In genomic region chr15:59157398-59157797, GRCh38 we compare ENCODE assay signal across 30 cellular contexts. TPM values are rescaled to one million over a fixed set of nuclear protein-coding genes. Genes with fewer than 3 reads are reported as not detected.
"Had no signal": no experiment of that assay in that cellular context is flagged by ENCODE, and none has a peak within 500 bp of the region (broad histone marks: within the 10 kb centered on the region; RNA-seq: fewer than 3 reads in every experiment).

No MANE protein-coding gene starts in this region.

- H3K27ac ChIP-seq: ascending aorta, body of pancreas, SJCRH30 had no signal

- H3K36me3 Mint-ChIP-seq: activated naive CD4-positive, alpha-beta T cell treated with anti-CD3 and anti-CD28 coated beads, Interleukin-2, amount 50 U/mL, for 72 hours had no signal

- H3K4me3 Mint-ChIP-seq: activated CD8-positive, alpha-beta T cell treated with anti-CD3 and anti-CD28 coated beads for 36 hours; activated naive CD8-positive, alpha-beta T cell treated with anti-CD3 and anti-CD28 coated beads, Interleukin-2, amount 50 U/mL, for 24 hours; central memory CD8-positive, alpha-beta T cell; T-helper 17 cell had no signal

- H3K27ac Mint-ChIP-seq: activated CD8-positive, alpha-beta T cell treated with anti-CD3 and anti-CD28 coated beads for 36 hours; activated naive CD4-positive, alpha-beta T cell treated with anti-CD3 and anti-CD28 coated beads, Interleukin-2, amount 50 U/mL, for 72 hours; activated naive CD8-positive, alpha-beta T cell treated with anti-CD3 and anti-CD28 coated beads, Interleukin-2, amount 50 U/mL, for 24 hours; T-helper 17 cell had no signal

- DNase-seq: activated CD4-positive, alpha-beta T cell treated with anti-CD3 and anti-CD28 coated beads for 4 hours; activated CD8-positive, alpha-beta memory T cell treated with anti-CD3 and anti-CD28 coated beads, Interleukin-2, amount 50 U/mL, for 48 hours; activated CD8-positive, alpha-beta T cell treated with anti-CD3 and anti-CD28 coated beads for 36 hours; activated naive CD4-positive, alpha-beta T cell; activated naive CD8-positive, alpha-beta T cell treated with anti-CD3 and anti-CD28 coated beads, Interleukin-2, amount 50 U/mL, for 24 hours; activated T-cell treated with anti-CD3 and anti-CD28 coated beads, Interleukin-2, amount 50 U/mL, for 1 hour; amniotic stem cell; body of pancreas; Karpas-422; MM.1S; NCI-H1105; NCI-H1436; NCI-H1694 treated with DMSO at 0.1 percent for 48 hours; NCI-H2029 treated with DMSO at 0.1 percent for 48 hours; NCI-H345; NCI-H510A; NCI-H526 treated with DMSO at 0.1 percent for 48 hours; NCI-H82; OCI-M1; Right ventricle myocardium superior; RPMI8226; SJCRH30; T-helper 17 cell; T-helper 9 cell had no signal

- H3K4me3 ChIP-seq: ascending aorta, body of pancreas, K562, SJCRH30 had no signal

- H3K9me3 Mint-ChIP-seq: activated CD8-positive, alpha-beta T cell treated with anti-CD3 and anti-CD28 coated beads for 36 hours; activated naive CD4-positive, alpha-beta T cell treated with anti-CD3 and anti-CD28 coated beads, Interleukin-2, amount 50 U/mL, for 72 hours; activated naive CD8-positive, alpha-beta T cell treated with anti-CD3 and anti-CD28 coated beads, Interleukin-2, amount 50 U/mL, for 24 hours; central memory CD8-positive, alpha-beta T cell had no signal

- H3K9me3 ChIP-seq: ascending aorta, body of pancreas, SJCRH30 had no signal

- ATAC-seq: activated CD4-positive, CD25-positive, alpha-beta regulatory T cell treated with anti-CD3 and anti-CD28 coated beads, Interleukin-2, amount 50 U/mL, for 24 hours; activated CD8-positive, alpha-beta T cell treated with anti-CD3 and anti-CD28 coated beads for 36 hours; activated naive CD4-positive, alpha-beta T cell treated with anti-CD3 and anti-CD28 coated beads, Interleukin-2, amount 50 U/mL, for 72 hours; activated naive CD8-positive, alpha-beta T cell treated with anti-CD3 and anti-CD28 coated beads, Interleukin-2, amount 50 U/mL, for 24 hours; body of pancreas; K562; Panc1; T-helper 17 cell had no signal

- FAIRE-seq: K562 had no signal

- H3K27me3 Mint-ChIP-seq: activated CD8-positive, alpha-beta T cell treated with anti-CD3 and anti-CD28 coated beads for 36 hours; activated naive CD8-positive, alpha-beta T cell treated with anti-CD3 and anti-CD28 coated beads, Interleukin-2, amount 50 U/mL, for 24 hours; central memory CD8-positive, alpha-beta T cell; T-helper 17 cell had no signal

- H3K4me1 Mint-ChIP-seq: activated naive CD8-positive, alpha-beta T cell treated with anti-CD3 and anti-CD28 coated beads, Interleukin-2, amount 50 U/mL, for 24 hours; central memory CD8-positive, alpha-beta T cell; T-helper 17 cell had no signal

- H3K4me1 ChIP-seq: ascending aorta, body of pancreas, SJCRH30 had no signal

- H3K27me3 ChIP-seq: ascending aorta, body of pancreas, SJCRH30 had no signal

RNA-seq across cellular contexts. Expression of gene LDHAL6B, which starts 49.2 kb away (rescaled TPM):
- total RNA-seq: activated CD8-positive, alpha-beta T cell treated with anti-CD3 and anti-CD28 coated beads for 36 hours; activated naive CD4-positive, alpha-beta T cell treated with anti-CD3 and anti-CD28 coated beads, Interleukin-2, amount 50 U/mL, for 72 hours; ascending aorta; body of pancreas; K562; Right ventricle myocardium superior; SJCRH30; T-helper 17 cell had no signal
- polyA plus RNA-seq: K562 had no signal

RNA-seq across cellular contexts. Expression of gene CCNB2, which starts 52.5 kb away (rescaled TPM):
- total RNA-seq: ascending aorta had no signal
